Comparison of ENCODE assay signal across 20 cellular contexts in genomic region chr1:222331765-222332164, GRCh38.
A peak's percentile ranks its signal among the peaks of the same experiment; 100 is the strongest.
DNase-seq lines count a peak whose midpoint lies in the region; ATAC-seq lines count a peak whose summit lies in the region.
"Had no signal": no experiment of that assay in that cellular context is flagged by ENCODE, and none has a peak within 500 bp of the region (broad histone marks: within the 10 kb centered on the region; RNA-seq: fewer than 3 reads in every experiment).

No MANE protein-coding gene starts in this region.

- DNase-seq in A172 (ENCODE audit: low spot score) (peak; percentile 60), M059J (ENCODE audit: low read depth) (peak; percentile 36), fibroblast of peridontal ligament (ENCODE audit: extremely low read depth) (peak; percentile 6), mesenchymal stem cell (peak; percentile 75), HAP-1 (ENCODE audit: low spot score in 2 of 2) (no peak), MV-4-11 (lab: John Stamatoyannopoulos, UW) (no peak), pons (ENCODE audit: low spot score) (no peak)
- DNase-seq: 8988T; CD8-positive, alpha-beta T cell; DMS79 treated with DMSO at 0.1 percent for 48 hours; MG63; NCI-H1105 treated with DMSO at 0.1 percent for 48 hours; NCI-H1694 treated with DMSO at 0.1 percent for 48 hours; NCI-H446; NK-92 treated with Interleukin-12 subunit alpha and Interleukin-12 subunit beta, amount 100 ng/mL, for 24 hours; SHP77 treated with DMSO at 0.1 percent for 48 hours had no signal

- no peak overlapping the region for H4K8ac ChIP-seq in mesenchymal stem cell (ENCODE audit: low read length)

- no peak overlapping the region for H2AFZ ChIP-seq in mesenchymal stem cell (ENCODE audit: low read depth, low read length)

- H3K27me3 ChIP-seq in mesenchymal stem cell (ENCODE audit: control insufficient read depth in 1 of 2, insufficient read depth in 1 of 2, low read length in 2 of 2) (no peaks in the 10 kb centered on the region), HAP-1 (ENCODE audit: low read depth) (no peaks in the 10 kb centered on the region)
- H3K27me3 ChIP-seq: BLaER1 had no signal

- H2BK12ac ChIP-seq in mesenchymal stem cell (ENCODE audit: low read length in 2 of 2): no peak overlapping the region

- no peaks in the 10 kb centered on the region for H3K36me3 ChIP-seq in mesenchymal stem cell (ENCODE audit: control insufficient read depth in 1 of 2, insufficient read depth in 2 of 2, low read depth in 1 of 2, low read length in 2 of 2)
- no peaks in the 10 kb centered on the region for H3K36me3 ChIP-seq in HAP-1 (replicated peaks)
- H3K36me3 ChIP-seq: BLaER1, MG63 had no signal

- H3K79me1 ChIP-seq in mesenchymal stem cell (replicated peaks; ENCODE audit: low read length, poor library complexity, severe bottlenecking): no peaks in the 10 kb centered on the region

- no peak overlapping the region for H2BK5ac ChIP-seq in mesenchymal stem cell (ENCODE audit: low read depth, low read length, poor library complexity, severe bottlenecking)

- no peak overlapping the region for H2BK15ac ChIP-seq in mesenchymal stem cell (ENCODE audit: low read depth, poor library complexity, severe bottlenecking)

- in situ Hi-C loops in HAP-1 (cut with MboI; ENCODE audit: low sequenced_read_pairs): no loop called here

- H3K9me3 ChIP-seq in mesenchymal stem cell (ENCODE audit: control insufficient read depth, low read length): no peaks in the 10 kb centered on the region
- H3K9me3 ChIP-seq in HAP-1: no peaks in the 10 kb centered on the region
- H3K9me3 ChIP-seq: BLaER1, MG63 had no signal

- no peak overlapping the region for H3K4me3 ChIP-seq in mesenchymal stem cell (ENCODE audit: insufficient read depth in 1 of 2, low read depth in 1 of 2, low read length in 2 of 2)
- no peak overlapping the region for H3K4me3 ChIP-seq in HAP-1
- H3K4me3 ChIP-seq: BLaER1, MG63 had no signal

- no peak overlapping the region for H3K4ac ChIP-seq in mesenchymal stem cell (ENCODE audit: low read depth in 1 of 2, low read length in 2 of 2)

- no peak overlapping the region for H2BK120ac ChIP-seq in mesenchymal stem cell (ENCODE audit: low read depth, low read length)

- no peak overlapping the region for H4K91ac ChIP-seq in mesenchymal stem cell (ENCODE audit: low read length)

- no peak overlapping the region for H3K27ac ChIP-seq in mesenchymal stem cell (ENCODE audit: low read length, poor library complexity, severe bottlenecking)
- H3K27ac ChIP-seq: BLaER1, KMS-11 had no signal

- H3K14ac ChIP-seq in mesenchymal stem cell (ENCODE audit: low read length in 2 of 2): no peak overlapping the region

- H3K4me2 ChIP-seq in mesenchymal stem cell (ENCODE audit: low read length, poor library complexity, severe bottlenecking): no peak overlapping the region
- H3K4me2 ChIP-seq: BLaER1, KMS-11 had no signal

- H3K18ac ChIP-seq in mesenchymal stem cell (ENCODE audit: low read depth in 1 of 2, low read length in 2 of 2): no peak overlapping the region

- no peak overlapping the region for H3K23ac ChIP-seq in mesenchymal stem cell (ENCODE audit: low read length in 2 of 2)

- no peak overlapping the region for H2AK5ac ChIP-seq in mesenchymal stem cell (ENCODE audit: low read length, severe bottlenecking)

- no peaks in the 10 kb centered on the region for H3K4me1 ChIP-seq in mesenchymal stem cell (ENCODE audit: control insufficient read depth, insufficient read depth, low read depth, low read length)
- no peaks in the 10 kb centered on the region for H3K4me1 ChIP-seq in HAP-1
- H3K4me1 ChIP-seq: BLaER1 had no signal

- H3K9ac ChIP-seq in mesenchymal stem cell (ENCODE audit: low read length): no peak overlapping the region
- H3K9ac ChIP-seq: BLaER1, KMS-11 had no signal

- ATAC-seq in GM18870 (IDR thresholded peaks at IDR 0.05; ENCODE audit: unreplicated experiment): no peak
- ATAC-seq: CD8-positive, alpha-beta T cell; HepG2 had no signal

Comparison
In these comparisons a context has a peak if more than half of its experiments do, and no peak if none do; other contexts are left out.
1. DNase-seq: peak in A172 (single experiment), M059J (single experiment), fibroblast of peridontal ligament (single experiment) and mesenchymal stem cell (single experiment); none in HAP-1 (0 of 2), MV-4-11 (single experiment) and pons (single experiment).